18 cellular contexts compared by ENCODE assay signal in genomic region chr7:64088863-64089262, GRCh38. TPM values are rescaled to one million over a fixed set of nuclear protein-coding genes. Genes with fewer than 3 reads are reported as not detected.
DNase-seq lines count a peak whose midpoint lies in the region; TF ChIP-seq lines count a peak whose summit lies in the region.
"Not testable (repeated sequence)": the region's sequence is repeated elsewhere in the genome, so short reads cannot be mapped to it uniquely, and the experiment has no call there.
"Had no signal": no experiment of that assay in that cellular context is flagged by ENCODE, and none has a peak within 500 bp of the region (broad histone marks: within the 10 kb centered on the region; RNA-seq: fewer than 3 reads in every experiment).

No MANE protein-coding gene starts in this region.

- not testable (repeated sequence) for TF ChIP-seq POLR2A in spleen (IDR thresholded peaks at IDR 0.05)

- WGBS in spleen, 5 donors, result 77 to 93% (median 89%) methylated on average over 5 of the region's 5 CpGs

- not testable (repeated sequence) for TF ChIP-seq CTCF in chondrocyte (IDR thresholded peaks at IDR 0.05); osteocyte (IDR thresholded peaks at IDR 0.05); spleen (IDR thresholded peaks at IDR 0.05 in 8 of 11, conservative IDR thresholded peaks at IDR 0.05 in 3 of 11)

- H3K9me3 Mint-ChIP-seq in chondrocyte (ENCODE audit: low read depth), result peaks cover 60% of the 10 kb centered on the region
- H3K9me3 Mint-ChIP-seq in osteocyte (ENCODE audit: unreplicated experiment), result peaks cover 26% of the 10 kb centered on the region

- H3K36me3 ChIP-seq in spleen; subcutaneous abdominal adipose tissue (ENCODE audit: control insufficient read depth in 5 of 5, insufficient read depth in 5 of 5, low read length in 5 of 5): not testable (repeated sequence)

- H3K9ac ChIP-seq in subcutaneous abdominal adipose tissue (ENCODE audit: low read length in 5 of 5), result not testable (repeated sequence)

- H3K4me3 ChIP-seq in spleen, result not testable (repeated sequence)
- peak overlapping the region in 4 of 5 donors; percentile 27 to 53 (median 44) for H3K4me3 ChIP-seq in subcutaneous abdominal adipose tissue (ENCODE audit: low read depth in 1 of 5, low read length in 5 of 5)

- H3K27me3 Mint-ChIP-seq in chondrocyte (ENCODE audit: low read depth); osteocyte (ENCODE audit: unreplicated experiment): not testable (repeated sequence)

- not testable (repeated sequence) for H3K27ac ChIP-seq in spleen; subcutaneous abdominal adipose tissue (ENCODE audit: low read depth, low read length)

- not testable (repeated sequence) for H3K36me3 Mint-ChIP-seq in chondrocyte (ENCODE audit: low read depth); osteocyte (ENCODE audit: unreplicated experiment)

- not testable (repeated sequence) for H3K4me1 Mint-ChIP-seq in chondrocyte (ENCODE audit: low read depth); osteocyte (ENCODE audit: unreplicated experiment)

- H3K4me3 Mint-ChIP-seq in chondrocyte (ENCODE audit: unreplicated experiment); osteocyte (ENCODE audit: unreplicated experiment): not testable (repeated sequence)

- intact Hi-C loops in spleen (cut with DNase I; ENCODE audit: low total_unique reads), result not testable (repeated sequence)

- H3K27me3 ChIP-seq in spleen (replicated peaks in 1 of 7); subcutaneous abdominal adipose tissue (ENCODE audit: control insufficient read depth in 5 of 5, insufficient read depth in 4 of 5, low read length in 5 of 5): not testable (repeated sequence)

- DNase-seq in chondrocyte (ENCODE audit: low spot score), result peak; percentile 30
- DNase-seq in mesenteric fat pad (ENCODE audit: low spot score), result peak; percentile 18
- DNase-seq in osteocyte (ENCODE audit: extremely low spot score, unreplicated experiment), result peak; percentile 68
- peak; percentile 0 for DNase-seq in spleen

- H3K4me1 ChIP-seq in spleen; subcutaneous abdominal adipose tissue (ENCODE audit: control insufficient read depth in 5 of 5, insufficient read depth in 5 of 5, low read length in 5 of 5): not testable (repeated sequence)

- not testable (repeated sequence) for H3K27ac Mint-ChIP-seq in chondrocyte (ENCODE audit: unreplicated experiment); osteocyte (ENCODE audit: unreplicated experiment)

- H3K9me3 ChIP-seq in spleen (peaks cover 0 to 100% (median 48%) of the 10 kb centered on the region in 8 donors), subcutaneous abdominal adipose tissue (ENCODE audit: control insufficient read depth in 5 of 5, low read length in 5 of 5) (peaks cover 26 to 78% (median 72%) of the 10 kb centered on the region in 5 donors)

RNA-seq across cellular contexts. Expression of gene ZNF727, which starts 43.6 kb away (rescaled TPM):
- total RNA-seq in chondrocyte (not detected in 3 replicates), mesenteric fat pad (4.1 TPM), osteocyte (not detected in 2 replicates), spleen (10 to 100 TPM in 1 of 7 donors, 1 to 10 TPM in 6; 1.6 to 10.6 (median 4.2) TPM)
- polyA plus RNA-seq in spleen, result under 1 TPM in 1 of 3 donors, not detected in 2; 0.26 TPM
- total RNA-seq: A172; A673; Caco-2; Calu3; CD4-positive, CD25-positive, alpha-beta regulatory T cell; CD8-positive, alpha-beta T cell; Daoy had no signal
- polyA plus RNA-seq: A549; AG04450; BJ; CD14-positive monocyte; CD4-positive, alpha-beta memory T cell; CD8-positive, alpha-beta memory T cell had no signal

Comparison
In these comparisons a context has a peak if more than half of its experiments do, and no peak if none do; other contexts are left out.
1. DNase-seq: peak in every context shown above with its lines; median percentile 68 in osteocyte; 30 in chondrocyte; 18 in mesenteric fat pad; 0 in spleen.